ENCODE assay signal across 27 cellular contexts in the genomic region with DNA sequence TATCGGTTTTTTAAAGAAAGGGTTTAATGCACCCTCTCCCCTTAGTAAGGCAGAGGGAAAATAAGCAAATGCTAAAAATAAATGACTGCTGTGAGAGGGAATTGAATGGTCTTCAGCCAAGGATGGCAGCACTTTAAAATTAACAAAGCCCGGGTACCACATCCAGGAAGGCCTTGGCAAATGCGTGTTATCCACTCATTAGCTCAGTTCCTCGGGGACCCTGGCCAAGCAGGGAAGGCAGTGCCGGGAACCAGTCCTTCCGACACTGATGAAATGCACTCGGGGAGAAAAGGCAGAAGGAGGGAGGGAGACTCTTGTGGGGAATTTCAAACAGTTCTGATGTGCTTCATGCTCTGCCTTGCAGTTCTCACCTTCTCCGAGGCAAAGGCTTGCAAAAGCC. TPM values are rescaled to one million over a fixed set of nuclear protein-coding genes. Genes with fewer than 3 reads are reported as not detected.
DNase-seq lines count a peak whose midpoint lies in the region; ATAC-seq and TF ChIP-seq lines count a peak whose summit lies in the region.
"Had no signal": no experiment of that assay in that cellular context is flagged by ENCODE, and none has a peak within 500 bp of the region (broad histone marks: within the 10 kb centered on the region; RNA-seq: fewer than 3 reads in every experiment).

No MANE protein-coding gene starts in this region.

- TF ChIP-seq CTCF in right lobe of liver (IDR thresholded peaks at IDR 0.05): no peak

- no peaks in the 10 kb centered on the region for H3K27me3 ChIP-seq in right lobe of liver
- H3K27me3 ChIP-seq: ovary had no signal

- H3K4me3 ChIP-seq in right lobe of liver: no peak overlapping the region
- H3K4me3 ChIP-seq: GM12878, left ventricle myocardium inferior, ovary had no signal

- WGBS in right lobe of liver (ENCODE audit: insufficient coverage, low coverage, low lambda C conversion rate, missing lambda C conversion rate): 95% methylated on average over 4 of the region's 8 CpGs

- no peaks in the 10 kb centered on the region for H3K4me1 ChIP-seq in right lobe of liver

- intact Hi-C loops in right lobe of liver (cut with DNase I): no loop called here

- no peaks in the 10 kb centered on the region for H3K9me3 Mint-ChIP-seq in naive thymus-derived CD8-positive, alpha-beta T cell
- no peaks in the 10 kb centered on the region for H3K9me3 Mint-ChIP-seq in stimulated activated naive B cell treated with anti-CD40 and anti-IgM and Interleukin-4, amounts not matched to agents 10 μg/mL and 1 μg/mL and 100 μg/mL, for 72 hours
- H3K9me3 Mint-ChIP-seq: activated CD4-positive, alpha-beta memory T cell treated with anti-CD3 and anti-CD28 coated beads, Interleukin-2, amount 10 ng/mL, durations not matched to agents 7 days and 5 days; CD8-positive, alpha-beta T cell; natural killer cell had no signal

- DNase-seq in amygdala (lab: John Stamatoyannopoulos, UW) (peak in 39 of 56 donors; percentile 17 to 83 (median 57)), ecto neural progenitor cell (ENCODE audit: low spot score) (peak; percentile 33), middle frontal gyrus (ENCODE audit: extremely low spot score, low spot score) (peak; percentile 40), superior temporal gyrus (ENCODE audit: extremely low spot score) (peak; percentile 50), right lobe of liver (no peak), NCI-H1436 (lab: John Stamatoyannopoulos, UW) (no peak)
- DNase-seq in naive thymus-derived CD8-positive, alpha-beta T cell: no peak
- no peak for DNase-seq in stimulated activated naive B cell treated with anti-CD40 and anti-IgM and Interleukin-4, amounts not matched to agents 10 μg/mL and 1 μg/mL and 100 μg/mL, for 72 hours
- DNase-seq: activated CD4-positive, alpha-beta memory T cell treated with anti-CD3 and anti-CD28 coated beads, Interleukin-2, amount 10 ng/mL, durations not matched to agents 7 days and 5 days; activated CD8-positive, alpha-beta memory T cell treated with anti-CD3 and anti-CD28 coated beads, Interleukin-2, amount 50 U/mL, for 4 hours; activated naive CD4-positive, alpha-beta T cell; CD8-positive, alpha-beta T cell; effector CD8-positive, alpha-beta T cell; HCEC 1CT; KG1; left ventricle myocardium inferior; natural killer cell; NCI-H2029; NCI-H226; NCI-H526 treated with DMSO at 0.1 percent for 48 hours; ovary; small intestine; stimulated activated naive CD8-positive, alpha-beta T cell treated with anti-CD3 and anti-CD28 coated beads, Interleukin-15, Interleukin-2, amounts not matched to agents 100 U/mL and 50 U/mL, for 24 hours; SW 1271 had no signal

- no peaks in the 10 kb centered on the region for H3K36me3 ChIP-seq in right lobe of liver
- H3K36me3 ChIP-seq: left ventricle myocardium inferior, ovary had no signal

- no peak overlapping the region for H3K27ac Mint-ChIP-seq in naive thymus-derived CD8-positive, alpha-beta T cell
- H3K27ac Mint-ChIP-seq in stimulated activated naive B cell treated with anti-CD40 and anti-IgM and Interleukin-4, amounts not matched to agents 10 μg/mL and 1 μg/mL and 100 μg/mL, for 72 hours: no peak overlapping the region
- H3K27ac Mint-ChIP-seq: activated CD4-positive, alpha-beta memory T cell treated with anti-CD3 and anti-CD28 coated beads, Interleukin-2, amount 10 ng/mL, durations not matched to agents 7 days and 5 days; B cell; CD8-positive, alpha-beta T cell; natural killer cell had no signal

- H3K4me3 Mint-ChIP-seq in naive thymus-derived CD8-positive, alpha-beta T cell: no peak overlapping the region
- H3K4me3 Mint-ChIP-seq in stimulated activated naive B cell treated with anti-CD40 and anti-IgM and Interleukin-4, amounts not matched to agents 10 μg/mL and 1 μg/mL and 100 μg/mL, for 72 hours: no peak overlapping the region
- H3K4me3 Mint-ChIP-seq: activated CD4-positive, alpha-beta memory T cell treated with anti-CD3 and anti-CD28 coated beads, Interleukin-2, amount 10 ng/mL, durations not matched to agents 7 days and 5 days; B cell; CD8-positive, alpha-beta T cell; natural killer cell had no signal

- peaks cover 0 to 9% (median 6%) of the 10 kb centered on the region in 4 donors for H3K4me1 Mint-ChIP-seq in naive thymus-derived CD8-positive, alpha-beta T cell
- H3K4me1 Mint-ChIP-seq in stimulated activated naive B cell treated with anti-CD40 and anti-IgM and Interleukin-4, amounts not matched to agents 10 μg/mL and 1 μg/mL and 100 μg/mL, for 72 hours: peaks cover 17 to 39% of the 10 kb centered on the region in 2 donors
- H3K4me1 Mint-ChIP-seq: activated CD4-positive, alpha-beta memory T cell treated with anti-CD3 and anti-CD28 coated beads, Interleukin-2, amount 10 ng/mL, durations not matched to agents 7 days and 5 days had no signal

- H3K27ac ChIP-seq in right lobe of liver: no peak overlapping the region
- H3K27ac ChIP-seq: HL-60, left ventricle myocardium inferior, ovary had no signal

- no peaks in the 10 kb centered on the region for H3K27me3 Mint-ChIP-seq in naive thymus-derived CD8-positive, alpha-beta T cell
- H3K27me3 Mint-ChIP-seq in stimulated activated naive B cell treated with anti-CD40 and anti-IgM and Interleukin-4, amounts not matched to agents 10 μg/mL and 1 μg/mL and 100 μg/mL, for 72 hours: no peaks in the 10 kb centered on the region
- H3K27me3 Mint-ChIP-seq: activated CD4-positive, alpha-beta memory T cell treated with anti-CD3 and anti-CD28 coated beads, Interleukin-2, amount 10 ng/mL, durations not matched to agents 7 days and 5 days; B cell had no signal

- POLR2A ChIA-PET in naive thymus-derived CD8-positive, alpha-beta T cell (lab: Charles Lee): no interaction called here

- no peaks in the 10 kb centered on the region for H3K9me3 ChIP-seq in right lobe of liver
- H3K9me3 ChIP-seq: left ventricle myocardium inferior, ovary had no signal

- peaks cover 0 to 17% (median 6%) of the 10 kb centered on the region in 3 donors for H3K36me3 Mint-ChIP-seq in naive thymus-derived CD8-positive, alpha-beta T cell
- H3K36me3 Mint-ChIP-seq in stimulated activated naive B cell treated with anti-CD40 and anti-IgM and Interleukin-4, amounts not matched to agents 10 μg/mL and 1 μg/mL and 100 μg/mL, for 72 hours: peaks cover 13 to 19% of the 10 kb centered on the region in 2 donors
- H3K36me3 Mint-ChIP-seq: natural killer cell had no signal

- ATAC-seq in right lobe of liver: no peak
- ATAC-seq in naive thymus-derived CD8-positive, alpha-beta T cell: no peak
- no peak for ATAC-seq in stimulated activated naive B cell treated with anti-CD40 and anti-IgM and Interleukin-4, amounts not matched to agents 10 μg/mL and 1 μg/mL and 100 μg/mL, for 72 hours (replicated peaks)
- ATAC-seq: CD8-positive, alpha-beta T cell; GM12878; natural killer cell; stimulated activated naive CD8-positive, alpha-beta T cell treated with anti-CD3 and anti-CD28 coated beads, Interleukin-15, Interleukin-2, amounts not matched to agents 100 U/mL and 50 U/mL, for 24 hours had no signal

- TF ChIP-seq POLR2A in right lobe of liver (IDR thresholded peaks at IDR 0.05): no peak

RNA-seq across cellular contexts. Expression of a gene that starts 38.3 kb away (rescaled TPM):
- total RNA-seq in right lobe of liver: 10 to 100 TPM; 17.5 to 35.5 (median 23.4) TPM
- 10 to 100 TPM; 16.1 to 19.4 TPM for total RNA-seq in naive thymus-derived CD8-positive, alpha-beta T cell
- 1 to 10 TPM; 4.8 to 9.5 (median 5.0) TPM for polyA plus RNA-seq in naive thymus-derived CD8-positive, alpha-beta T cell

Comparison
In these comparisons a context has a peak if more than half of its experiments do, and no peak if none do; other contexts are left out.
1. DNase-seq: peak in amygdala (39 of 56), ecto neural progenitor cell (single experiment), middle frontal gyrus (single experiment) and superior temporal gyrus (single experiment); none in right lobe of liver (0 of 3), naive thymus-derived CD8-positive, alpha-beta T cell (0 of 10), stimulated activated naive B cell treated with anti-CD40 and anti-IgM and Interleukin-4, amounts not matched to agents 10 μg/mL and 1 μg/mL and 100 μg/mL, for 72 hours (single experiment) and NCI-H1436 (single experiment).